Comparison of ENCODE assay signal across 7 cellular contexts in the genomic region with DNA sequence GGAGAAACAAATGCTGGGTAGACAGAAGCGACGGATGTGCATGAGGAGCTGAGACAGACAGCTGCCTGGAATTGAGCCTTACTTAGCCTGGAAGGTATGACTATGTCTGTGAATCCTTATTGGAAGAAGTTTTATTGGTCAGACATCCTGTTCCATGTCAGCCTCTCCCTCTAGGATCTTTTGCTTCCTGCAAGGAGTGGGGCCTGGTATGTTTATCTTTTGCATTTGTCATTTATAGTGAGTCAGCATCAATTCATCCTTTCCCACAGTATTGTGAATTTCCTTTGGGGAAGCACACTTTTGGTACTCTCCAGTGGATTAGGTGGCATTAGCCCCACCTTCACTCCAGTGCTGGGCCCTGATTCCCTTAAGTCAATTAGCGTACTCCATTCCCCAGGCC.
DNase-seq lines count a peak whose midpoint lies in the region; FAIRE-seq and TF ChIP-seq lines count a peak whose summit lies in the region.
"Not testable (repeated sequence)": the region's sequence is repeated elsewhere in the genome, so short reads cannot be mapped to it uniquely, and the experiment has no call there.

No MANE protein-coding gene starts in this region.

- not testable (repeated sequence) for H3K4me3 ChIP-seq in bronchial epithelial cell (ENCODE audit: low read depth, low read length); fibroblast of mammary gland (ENCODE audit: control insufficient read depth, low read depth, low read length); kidney epithelial cell (ENCODE audit: low read depth, low read length)

- H3K9me3 Mint-ChIP-seq in HFFc6: not testable (repeated sequence)

- not testable (repeated sequence) for H3K27me3 Mint-ChIP-seq in HFFc6 (ENCODE audit: insufficient read depth)

- not testable (repeated sequence) for H3K36me3 Mint-ChIP-seq in HFFc6 (ENCODE audit: low read depth)

- H3K27ac Mint-ChIP-seq in HFFc6: peak overlapping the region; percentile 52; the same call in 1 of the 2 replicates

- FAIRE-seq in bronchial epithelial cell (lab: Jason Lieb, UNC): peak; percentile 55

- peak; percentile 0 for DNase-seq in DMS53 treated with DMSO at 0.1 percent for 48 hours (lab: John Stamatoyannopoulos, UW; ENCODE audit: unreplicated experiment)
- peak; percentile 88 for DNase-seq in HFFc6
- DNase-seq in NCI-H82 (lab: John Stamatoyannopoulos, UW): peak; percentile 78
- DNase-seq in T1000 (lab: John Stamatoyannopoulos, UW): peak; percentile 53
- peak; percentile 97 for DNase-seq in bronchial epithelial cell (ENCODE audit: low read depth)
- DNase-seq in fibroblast of mammary gland (ENCODE audit: low read depth): peak; percentile 85
- peak; percentile 29 for DNase-seq in kidney epithelial cell (ENCODE audit: low read depth)

- TF ChIP-seq CTCF in HFFc6 (IDR thresholded peaks at IDR 0.05); bronchial epithelial cell (IDR thresholded peaks at IDR 0.05; ENCODE audit: insufficient read depth, low read length, severe bottlenecking); fibroblast of mammary gland (conservative IDR thresholded peaks at IDR 0.05; ENCODE audit: control insufficient read depth, insufficient read depth, low read depth, low read length); kidney epithelial cell (IDR thresholded peaks at IDR 0.05; ENCODE audit: insufficient read depth, low read length, poor library complexity, severe bottlenecking): not testable (repeated sequence)

- not testable (repeated sequence) for H3K4me3 Mint-ChIP-seq in HFFc6

- not testable (repeated sequence) for H3K27me3 ChIP-seq in bronchial epithelial cell (ENCODE audit: control insufficient read depth, insufficient read depth, low read length); kidney epithelial cell (ENCODE audit: control insufficient read depth, insufficient read depth, low read length)

- H3K36me3 ChIP-seq in bronchial epithelial cell (ENCODE audit: control insufficient read depth, insufficient read depth, low read length); kidney epithelial cell (ENCODE audit: control insufficient read depth, insufficient read depth, low read length): not testable (repeated sequence)

- not testable (repeated sequence) for H3K4me1 Mint-ChIP-seq in HFFc6 (ENCODE audit: low read depth)

Comparison
In these comparisons a context has a peak if more than half of its experiments do, and no peak if none do; other contexts are left out.
1. DNase-seq: peak in every context shown above with its lines; median percentile 97 in bronchial epithelial cell; 88 in HFFc6; 85 in fibroblast of mammary gland; 78 in NCI-H82; 53 in T1000; 29 in kidney epithelial cell; 0 in DMS53 treated with DMSO at 0.1 percent for 48 hours.